1 cellular context compared by ENCODE assay signal in genomic region chr2:200528228-200528627, GRCh38.
TF ChIP-seq lines count a peak whose summit lies in the region.

No MANE protein-coding gene starts in this region.

TF ChIP-seq in SK-N-SH treated with all-trans-retinoic acid at 6 μM for 48 hours, 23 proteins besides CTCF, POLR2A, EP300 and RAD21:
- no peak for TF ChIP-seq PPARA (CRISPR knock-in tag; IDR thresholded peaks at IDR 0.05; ENCODE audit: borderline replicate concordance)
- TF ChIP-seq OSR1 (CRISPR knock-in tag; IDR thresholded peaks at IDR 0.05) = no peak
- TF ChIP-seq ESRRG (CRISPR knock-in tag; IDR thresholded peaks at IDR 0.05) = no peak
- TF ChIP-seq GLIS3 (CRISPR knock-in tag; IDR thresholded peaks at IDR 0.05) = no peak
- no peak for TF ChIP-seq CREB5 (CRISPR knock-in tag; IDR thresholded peaks at IDR 0.05; ENCODE audit: low read depth)
- no peak for TF ChIP-seq ZC3H10 (CRISPR knock-in tag; IDR thresholded peaks at IDR 0.05)
- TF ChIP-seq TCF4 (CRISPR knock-in tag; IDR thresholded peaks at IDR 0.05; ENCODE audit: borderline replicate concordance) = no peak
- TF ChIP-seq ZFP3 (CRISPR knock-in tag; IDR thresholded peaks at IDR 0.05) = no peak
- TF ChIP-seq SNAI2 (CRISPR knock-in tag; IDR thresholded peaks at IDR 0.05) = no peak
- TF ChIP-seq RARB (CRISPR knock-in tag; IDR thresholded peaks at IDR 0.05) = no peak
- TF ChIP-seq ZFP30 (CRISPR knock-in tag; IDR thresholded peaks at IDR 0.05) = no peak
- TF ChIP-seq, protein P1, sequence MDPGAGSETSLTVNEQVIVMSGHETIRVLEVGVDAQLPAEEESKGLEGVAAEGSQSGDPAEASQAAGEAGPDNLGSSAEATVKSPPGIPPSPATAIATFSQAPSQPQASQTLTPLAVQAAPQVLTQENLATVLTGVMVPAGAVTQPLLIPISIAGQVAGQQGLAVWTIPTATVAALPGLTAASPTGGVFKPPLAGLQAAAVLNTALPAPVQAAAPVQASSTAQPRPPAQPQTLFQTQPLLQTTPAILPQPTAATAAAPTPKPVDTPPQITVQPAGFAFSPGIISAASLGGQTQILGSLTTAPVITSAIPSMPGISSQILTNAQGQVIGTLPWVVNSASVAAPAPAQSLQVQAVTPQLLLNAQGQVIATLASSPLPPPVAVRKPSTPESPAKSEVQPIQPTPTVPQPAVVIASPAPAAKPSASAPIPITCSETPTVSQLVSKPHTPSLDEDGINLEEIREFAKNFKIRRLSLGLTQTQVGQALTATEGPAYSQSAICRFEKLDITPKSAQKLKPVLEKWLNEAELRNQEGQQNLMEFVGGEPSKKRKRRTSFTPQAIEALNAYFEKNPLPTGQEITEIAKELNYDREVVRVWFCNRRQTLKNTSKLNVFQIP (CRISPR knock-in tag; IDR thresholded peaks at IDR 0.05; ENCODE audit: borderline replicate concordance, low read depth) = no peak
- TF ChIP-seq TOX (CRISPR knock-in tag; IDR thresholded peaks at IDR 0.05; ENCODE audit: borderline replicate concordance) = no peak
- TF ChIP-seq ZNF565 (CRISPR knock-in tag; conservative IDR thresholded peaks at IDR 0.05; ENCODE audit: low read depth) = no peak
- no peak for TF ChIP-seq CSDC2 (CRISPR knock-in tag; IDR thresholded peaks at IDR 0.05)
- TF ChIP-seq TSHZ2 (CRISPR knock-in tag; IDR thresholded peaks at IDR 0.05) = no peak
